In genomic region chr2:151849413-151850010, GRCh38 we compare ENCODE assay signal across 1 cellular context.
TF ChIP-seq lines count a peak whose summit lies in the region.

No MANE protein-coding gene starts in this region.

TF ChIP-seq in HepG2, 621 proteins besides CTCF, POLR2A, EP300 and RAD21 (continued from another document and continues in another):
- TF ChIP-seq TEF (CRISPR knock-in tag; IDR thresholded peaks at IDR 0.05) (no peak), ARID3A (IDR thresholded peaks at IDR 0.05; ENCODE audit: low read depth, low read length) (0 out of 2 replicates have a peak, but pooled peaks have one; percentile 17), MEIS1 (CRISPR knock-in tag; IDR thresholded peaks at IDR 0.05; ENCODE audit: borderline replicate concordance) (no peak), ZNF124 (CRISPR knock-in tag; IDR thresholded peaks at IDR 0.05) (no peak), AHDC1 (CRISPR knock-in tag; IDR thresholded peaks at IDR 0.05; ENCODE audit: borderline replicate concordance) (peak; percentile 60; the same call in 1 of the 2 replicates), FOXA3 (CRISPR knock-in tag; IDR thresholded peaks at IDR 0.05) (peak; percentile 88), PPARG (CRISPR knock-in tag; conservative IDR thresholded peaks at IDR 0.05) (peak; percentile 60), ZNF430 (CRISPR knock-in tag; IDR thresholded peaks at IDR 0.05) (no peak), YY1 (IDR thresholded peaks at IDR 0.05; ENCODE audit: insufficient read depth, insufficient replicate concordance, low read depth, low read length) (peak; percentile 55), NCOA2 (CRISPR knock-in tag; IDR thresholded peaks at IDR 0.05) (peak; percentile 24; the same call in 1 of the 2 replicates), KDM5B (CRISPR knock-in tag; IDR thresholded peaks at IDR 0.05; ENCODE audit: borderline replicate concordance) (no peak), MED1 (CRISPR knock-in tag; IDR thresholded peaks at IDR 0.05) (peak; percentile 16; the same call in 1 of the 2 replicates), ZNF317 (CRISPR knock-in tag; IDR thresholded peaks at IDR 0.05) (0 out of 2 replicates have a peak, but pooled peaks have one; percentile 13), NFYB (CRISPR knock-in tag; IDR thresholded peaks at IDR 0.05) (0 out of 2 replicates have a peak, but pooled peaks have one; percentile 20), ZFY (CRISPR knock-in tag; IDR thresholded peaks at IDR 0.05) (peak; percentile 47; the same call in 1 of the 2 replicates), NFIC (IDR thresholded peaks at IDR 0.05; ENCODE audit: low read length) (no peak), MEF2D (CRISPR knock-in tag; IDR thresholded peaks at IDR 0.05) (peak; percentile 65), ZNF747 (CRISPR knock-in tag; IDR thresholded peaks at IDR 0.05; ENCODE audit: borderline replicate concordance) (0 out of 2 replicates have a peak, but pooled peaks have one; percentile 29), SKIL (CRISPR knock-in tag; IDR thresholded peaks at IDR 0.05; ENCODE audit: borderline replicate concordance) (peak; percentile 79), CEBPB (IDR thresholded peaks at IDR 0.05; ENCODE audit: borderline replicate concordance, low read depth, low read length) (no peak), ZNF343 (CRISPR knock-in tag; IDR thresholded peaks at IDR 0.05) (no peak; the same call in 1 of the 2 replicates), NR2C2 (CRISPR knock-in tag; IDR thresholded peaks at IDR 0.05; ENCODE audit: borderline replicate concordance) (0 out of 2 replicates have a peak, but pooled peaks have one; percentile 23), FOXP1 (IDR thresholded peaks at IDR 0.05) (no peak), FOXP1 (CRISPR knock-in tag; IDR thresholded peaks at IDR 0.05) (peak; percentile 55; the same call in 1 of the 2 replicates), POGZ (CRISPR knock-in tag; IDR thresholded peaks at IDR 0.05) (peak; percentile 46; the same call in 1 of the 2 replicates), ZNF383 (CRISPR knock-in tag; IDR thresholded peaks at IDR 0.05; ENCODE audit: borderline replicate concordance) (no peak), FOXO1 (CRISPR knock-in tag; IDR thresholded peaks at IDR 0.05) (no peak), AKNA (CRISPR knock-in tag; IDR thresholded peaks at IDR 0.05; ENCODE audit: borderline replicate concordance) (no peak), ZNF354B (CRISPR knock-in tag; IDR thresholded peaks at IDR 0.05) (no peak), HCFC1 (IDR thresholded peaks at IDR 0.05; ENCODE audit: low read depth, low read length) (no peak), ZNF264 (CRISPR knock-in tag; IDR thresholded peaks at IDR 0.05) (0 out of 2 replicates have a peak, but pooled peaks have one; percentile 13), ZFX (CRISPR knock-in tag; IDR thresholded peaks at IDR 0.05; ENCODE audit: low read depth) (peak; percentile 28; the same call in 1 of the 2 replicates), SMAD1 (CRISPR knock-in tag; IDR thresholded peaks at IDR 0.05; ENCODE audit: borderline replicate concordance, low read depth) (no peak), SMAD3 (CRISPR knock-in tag; IDR thresholded peaks at IDR 0.05) (no peak), SAP130 (CRISPR knock-in tag; IDR thresholded peaks at IDR 0.05; ENCODE audit: low read depth) (peak; percentile 37; the same call in 1 of the 2 replicates), TBX2 (CRISPR knock-in tag; IDR thresholded peaks at IDR 0.05; ENCODE audit: borderline replicate concordance) (0 out of 2 replicates have a peak, but pooled peaks have one; percentile 32), TCF12 (IDR thresholded peaks at IDR 0.05) (no peak), TCF12 (CRISPR knock-in tag; IDR thresholded peaks at IDR 0.05) (no peak), MBD4 (IDR thresholded peaks at IDR 0.05; ENCODE audit: borderline replicate concordance, low read length) (no peak)
- TF ChIP-seq, protein P1, sequence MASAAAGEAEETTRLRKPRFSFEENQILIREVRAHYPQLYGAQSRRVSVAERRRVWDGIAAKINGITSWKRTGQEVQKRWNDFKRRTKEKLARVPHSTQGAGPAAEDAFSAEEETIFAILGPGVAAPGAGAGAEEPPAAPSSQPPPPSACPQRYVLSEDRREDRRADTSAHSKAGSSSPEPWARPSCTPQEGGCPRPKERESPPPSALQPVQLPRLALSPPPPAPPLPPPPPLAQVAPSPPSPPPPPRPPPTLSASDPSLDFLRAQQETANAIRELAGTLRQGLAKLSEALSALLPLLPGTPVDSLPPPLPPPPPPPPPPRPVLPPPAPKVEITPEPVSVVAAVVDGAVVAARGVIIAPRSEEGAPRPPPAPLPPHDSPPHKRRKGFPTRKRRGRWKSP (CRISPR knock-in tag; IDR thresholded peaks at IDR 0.05): no peak
- TF ChIP-seq, protein P2, sequence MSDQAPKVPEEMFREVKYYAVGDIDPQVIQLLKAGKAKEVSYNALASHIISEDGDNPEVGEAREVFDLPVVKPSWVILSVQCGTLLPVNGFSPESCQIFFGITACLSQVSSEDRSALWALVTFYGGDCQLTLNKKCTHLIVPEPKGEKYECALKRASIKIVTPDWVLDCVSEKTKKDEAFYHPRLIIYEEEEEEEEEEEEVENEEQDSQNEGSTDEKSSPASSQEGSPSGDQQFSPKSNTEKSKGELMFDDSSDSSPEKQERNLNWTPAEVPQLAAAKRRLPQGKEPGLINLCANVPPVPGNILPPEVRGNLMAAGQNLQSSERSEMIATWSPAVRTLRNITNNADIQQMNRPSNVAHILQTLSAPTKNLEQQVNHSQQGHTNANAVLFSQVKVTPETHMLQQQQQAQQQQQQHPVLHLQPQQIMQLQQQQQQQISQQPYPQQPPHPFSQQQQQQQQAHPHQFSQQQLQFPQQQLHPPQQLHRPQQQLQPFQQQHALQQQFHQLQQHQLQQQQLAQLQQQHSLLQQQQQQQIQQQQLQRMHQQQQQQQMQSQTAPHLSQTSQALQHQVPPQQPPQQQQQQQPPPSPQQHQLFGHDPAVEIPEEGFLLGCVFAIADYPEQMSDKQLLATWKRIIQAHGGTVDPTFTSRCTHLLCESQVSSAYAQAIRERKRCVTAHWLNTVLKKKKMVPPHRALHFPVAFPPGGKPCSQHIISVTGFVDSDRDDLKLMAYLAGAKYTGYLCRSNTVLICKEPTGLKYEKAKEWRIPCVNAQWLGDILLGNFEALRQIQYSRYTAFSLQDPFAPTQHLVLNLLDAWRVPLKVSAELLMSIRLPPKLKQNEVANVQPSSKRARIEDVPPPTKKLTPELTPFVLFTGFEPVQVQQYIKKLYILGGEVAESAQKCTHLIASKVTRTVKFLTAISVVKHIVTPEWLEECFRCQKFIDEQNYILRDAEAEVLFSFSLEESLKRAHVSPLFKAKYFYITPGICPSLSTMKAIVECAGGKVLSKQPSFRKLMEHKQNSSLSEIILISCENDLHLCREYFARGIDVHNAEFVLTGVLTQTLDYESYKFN (CRISPR knock-in tag; conservative IDR thresholded peaks at IDR 0.05): peak; percentile 64
- TF ChIP-seq, protein P3, sequence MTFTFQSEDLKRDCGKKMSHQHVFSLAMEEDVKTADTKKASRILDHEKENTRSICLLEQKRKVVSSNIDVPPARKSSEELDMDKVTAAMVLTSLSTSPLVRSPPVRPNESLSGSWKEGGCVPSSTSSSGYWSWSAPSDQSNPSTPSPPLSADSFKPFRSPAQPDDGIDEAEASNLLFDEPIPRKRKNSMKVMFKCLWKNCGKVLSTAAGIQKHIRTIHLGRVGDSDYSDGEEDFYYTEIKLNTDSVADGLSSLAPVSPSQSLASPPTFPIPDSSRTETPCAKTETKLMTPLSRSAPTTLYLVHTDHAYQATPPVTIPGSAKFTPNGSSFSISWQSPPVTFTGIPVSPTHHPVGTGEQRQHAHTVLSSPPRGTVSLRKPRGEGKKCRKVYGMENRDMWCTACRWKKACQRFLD (CRISPR knock-in tag; IDR thresholded peaks at IDR 0.05; ENCODE audit: borderline replicate concordance): no peak
